Comparison of ENCODE assay signal across 14 cellular contexts in genomic region chr5:179439181-179439990, GRCh38.
"Had no signal": no experiment of that assay in that cellular context is flagged by ENCODE, and none has a peak within 500 bp of the region (broad histone marks: within the 10 kb centered on the region; RNA-seq: fewer than 3 reads in every experiment).

No MANE protein-coding gene starts in this region.

- H3K27ac ChIP-seq: foreskin keratinocyte, thyroid gland, vagina had no signal

- H3K36me3 ChIP-seq: thyroid gland, vagina had no signal

- FAIRE-seq: TTC549 had no signal

- H3K27me3 ChIP-seq: foreskin keratinocyte, thyroid gland, vagina had no signal

- H3K9me3 ChIP-seq: thyroid gland, vagina had no signal

- ATAC-seq: effector memory CD8-positive, alpha-beta T cell; foreskin keratinocyte; sciatic nerve had no signal

- DNase-seq: activated B cell treated with CpG ODN at 0.5 μM for 24 hours; activated CD4-positive, alpha-beta T cell treated with anti-CD3 and anti-CD28 coated beads, Interleukin-2, amount 10 ng/mL, durations not matched to agents 24 days and 14 days; activated CD8-positive, alpha-beta memory T cell treated with anti-CD3 and anti-CD28 coated beads for 24 hours; activated gamma-delta T cell treated with Interleukin-2 at 50 U/mL for 16 hours; activated naive CD8-positive, alpha-beta T cell treated with anti-CD3 and anti-CD28 coated beads, Interleukin-2, amount 10 ng/mL, durations not matched to agents 7 days and 5 days; anterior cingulate cortex; effector memory CD8-positive, alpha-beta T cell; foreskin keratinocyte; kidney glomerular epithelial cell; nephron progenitor cell; thyroid gland had no signal

- H3K4me1 ChIP-seq: foreskin keratinocyte, thyroid gland, vagina had no signal

- H3K4me3 ChIP-seq: thyroid gland, vagina had no signal
